Comparison of ENCODE assay signal across 1 cellular context in genomic region chr13:100815476-100816046, GRCh38.
TF ChIP-seq lines count a peak whose summit lies in the region.

No MANE protein-coding gene starts in this region.

TF ChIP-seq in GM23338, 12 proteins besides CTCF, POLR2A, EP300 and RAD21 (continued from another document):
- TF ChIP-seq ZNF462 (CRISPR knock-in tag; IDR thresholded peaks at IDR 0.05) (no peak), REST (IDR thresholded peaks at IDR 0.05; ENCODE audit: unreplicated experiment) (no peak), EZH2phosphoT487 (IDR thresholded peaks at IDR 0.05; ENCODE audit: unreplicated experiment) (no peak), EZH2 (IDR thresholded peaks at IDR 0.05; ENCODE audit: low read depth, unreplicated experiment) (no peak), POLR2AphosphoS5 (IDR thresholded peaks at IDR 0.05; ENCODE audit: low read depth) (no peak), STAT1 (IDR thresholded peaks at IDR 0.05; ENCODE audit: unreplicated experiment) (no peak)
